ENCODE assay signal across 7 cellular contexts in genomic region chr3:130059162-130059561, GRCh38. TPM values are rescaled to one million over a fixed set of nuclear protein-coding genes. Genes with fewer than 3 reads are reported as not detected.
"Had no signal": no experiment of that assay in that cellular context is flagged by ENCODE, and none has a peak within 500 bp of the region (broad histone marks: within the 10 kb centered on the region; RNA-seq: fewer than 3 reads in every experiment).

No MANE protein-coding gene starts in this region.

RNA-seq across cellular contexts. Expression of gene ALG1L2, which starts 22.5 kb away (rescaled TPM):
- total RNA-seq: activated T-cell treated with anti-CD3 and anti-CD28 coated beads, Interleukin-2, amount 50 U/mL, for 72 hours; dermis blood vessel endothelial cell; endothelial cell of umbilical vein; frontal cortex; T-helper 2 cell treated with Interferon-gamma antibody and Interleukin-4, amounts not matched to agents 100 ng/mL and 5 ng/mL, for 36 hours had no signal
- polyA plus RNA-seq: endothelial cell of umbilical vein, esophagus, heart left ventricle had no signal
